Comparison of ENCODE assay signal across 17 cellular contexts in the genomic region with DNA sequence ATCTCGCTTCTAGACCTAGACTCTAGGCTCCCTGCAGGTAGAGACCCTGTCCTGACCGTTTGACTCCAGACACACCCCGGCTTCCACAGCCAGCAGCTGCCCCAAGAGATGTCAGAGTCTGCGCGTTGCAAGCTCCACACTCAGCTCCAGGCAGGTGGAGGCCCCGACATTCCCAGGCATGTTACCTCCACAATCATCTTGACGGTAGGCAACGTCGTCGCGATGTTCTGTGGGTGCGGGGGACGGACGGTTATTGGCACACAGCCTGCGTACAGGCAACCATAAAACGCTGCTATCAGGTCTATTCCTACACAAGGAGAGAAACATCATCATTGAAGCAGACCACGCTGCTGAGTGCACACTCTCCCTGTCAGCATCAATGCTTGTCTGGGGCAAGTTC.
DNase-seq lines count a peak whose midpoint lies in the region; ATAC-seq, FAIRE-seq and TF ChIP-seq lines count a peak whose summit lies in the region.
"Had no signal": no experiment of that assay in that cellular context is flagged by ENCODE, and none has a peak within 500 bp of the region (broad histone marks: within the 10 kb centered on the region; RNA-seq: fewer than 3 reads in every experiment).

No MANE protein-coding gene starts in this region.

- H3K9ac ChIP-seq in HepG2 (ENCODE audit: insufficient read depth, low read depth, low read length), result no peak overlapping the region
- H3K9ac ChIP-seq: GM23248 had no signal

- POLR2A ChIA-PET in HepG2 (lab: Yijun Ruan, JAX), result no interaction called here

- H3K27ac ChIP-seq in heart left ventricle (no peak overlapping the region), spleen (no peak overlapping the region), HepG2 (ENCODE audit: extremely low read length, insufficient read depth, low read length) (no peak overlapping the region)
- H3K27ac ChIP-seq: GM23248 had no signal

- intact Hi-C loops in cardiac septum (cut with DNase I), result no loop called here
- intact Hi-C loops in heart left ventricle (cut with DNase I), result no loop called here
- intact Hi-C loops in spleen (cut with DNase I; ENCODE audit: low total_unique reads), result no loop called here
- intact Hi-C loops in HepG2 (cut with micrococcal nuclease; ENCODE audit: unreplicated experiment), result no loop called here

- WGBS in heart left ventricle, 4 donors, result 94 to 96% (median 96%) methylated on average over 17 of the region's 17 CpGs
- 92 to 97% (median 95%) methylated on average over 17 of the region's 17 CpGs for WGBS in spleen, 5 donors
- 91% methylated on average over 12 of the region's 17 CpGs for WGBS in HepG2 (ENCODE audit: low lambda C conversion rate)

- H3K27me3 ChIP-seq in heart left ventricle (no peaks in the 10 kb centered on the region), spleen (replicated peaks in 1 of 7) (no peaks in the 10 kb centered on the region), HepG2 (ENCODE audit: control insufficient read depth in 1 of 2, insufficient read depth in 2 of 2, low read length in 2 of 2) (no peaks in the 10 kb centered on the region), HAP-1 (ENCODE audit: low read depth) (no peaks in the 10 kb centered on the region)

- no peak for TF ChIP-seq CTCF in heart left ventricle (IDR thresholded peaks at IDR 0.05)
- TF ChIP-seq CTCF in spleen (IDR thresholded peaks at IDR 0.05 in 8 of 11, conservative IDR thresholded peaks at IDR 0.05 in 3 of 11), result no peak
- no peak for TF ChIP-seq CTCF in HepG2 (CRISPR knock-in tag; IDR thresholded peaks at IDR 0.05)

- in situ Hi-C loops in HepG2 (cut with HindIII; ENCODE audit: extremely low pct_ligation_motif_present, low pct_unique_long_range_greater_than_20kb) (no loop called here), HAP-1 (cut with MboI; ENCODE audit: low sequenced_read_pairs) (no loop called here)

- H3K36me3 ChIP-seq in heart left ventricle (peaks cover 0 to 67% (median 47%) of the 10 kb centered on the region in 9 donors), spleen (peaks cover 0 to 57% (median 6%) of the 10 kb centered on the region in 6 donors), HepG2 (replicated peaks in 1 of 2; ENCODE audit: control insufficient read depth in 1 of 2, insufficient read depth in 2 of 2, low read length in 2 of 2) (0 out of 5 replicates have a peak, but pooled peaks cover 0 to 10% of the 10 kb centered on the region in 2 experiments), HAP-1 (replicated peaks) (peaks cover 4% of the 10 kb centered on the region; the same call in 1 of the 2 replicates)

- TF ChIP-seq EP300 in HepG2 (IDR thresholded peaks at IDR 0.05; ENCODE audit: low read depth in 2 of 2, low read length in 2 of 2) (no peak), HepG2 (CRISPR knock-in tag; IDR thresholded peaks at IDR 0.05; ENCODE audit: borderline replicate concordance) (no peak)

- H4K20me1 ChIP-seq in HepG2 (ENCODE audit: insufficient read depth, low read length), result no peaks in the 10 kb centered on the region

- TF ChIP-seq POLR2A in heart left ventricle (IDR thresholded peaks at IDR 0.05) (no peak), spleen (IDR thresholded peaks at IDR 0.05) (no peak), HepG2 (IDR thresholded peaks at IDR 0.05; ENCODE audit: insufficient read depth in 1 of 2, low read depth in 2 of 2, low read length in 2 of 2) (no peak)

- no peak overlapping the region for H3K4me3 ChIP-seq in heart left ventricle
- no peak overlapping the region for H3K4me3 ChIP-seq in spleen
- no peak overlapping the region for H3K4me3 ChIP-seq in HepG2 (replicated peaks in 1 of 3; ENCODE audit: insufficient read depth in 1 of 3, low read depth in 2 of 3, low read length in 3 of 3)
- no peak overlapping the region for H3K4me3 ChIP-seq in HAP-1
- H3K4me3 ChIP-seq: GM12878, GM23248 had no signal

- no peak overlapping the region for H2AFZ ChIP-seq in HepG2 (ENCODE audit: low read length)
- H2AFZ ChIP-seq: GM23248 had no signal

- BruUV-seq in HepG2 (replicated peaks; lab: Mats Ljungman, UMichigan), result no TSS peak

- CTCF ChIA-PET in HepG2 (lab: Yijun Ruan, JAX; ENCODE audit: low intra/inter-chr PET ratio, low total read pairs), result no interaction called here

- no peak for ATAC-seq in heart left ventricle
- no peak for ATAC-seq in HG03025 (IDR thresholded peaks at IDR 0.05; ENCODE audit: low FRiP score, unreplicated experiment)
- no peak for ATAC-seq in HepG2
- ATAC-seq: GM12878 had no signal

- H3K9me3 ChIP-seq in heart left ventricle, result no peaks in the 10 kb centered on the region
- H3K9me3 ChIP-seq in spleen, result no peaks in the 10 kb centered on the region
- H3K9me3 ChIP-seq in HepG2 (ENCODE audit: low read length), result no peaks in the 10 kb centered on the region
- H3K9me3 ChIP-seq in HAP-1, result no peaks in the 10 kb centered on the region

- FAIRE-seq in HepG2 (lab: Jason Lieb, UNC), result no peak
- FAIRE-seq: A204.1, GM12878, GM18507, HTR-8/SVneo had no signal

- DNase-seq in cardiac septum (ENCODE audit: low spot score) (peak; percentile 69), heart left ventricle (no peak), mesenteric fat pad (ENCODE audit: low spot score) (peak; percentile 78), spleen (peak; percentile 66), HepG2 (ENCODE audit: low spot score) (no peak), HAP-1 (ENCODE audit: low spot score in 2 of 2) (no peak)
- DNase-seq: C1 segment of cervical spinal cord; CD4-positive, alpha-beta memory T cell; DMS79; GM23248; HCEC 1CT; HFFc6 had no signal

- no peak for TF ChIP-seq RAD21 in HepG2 (CRISPR knock-in tag; IDR thresholded peaks at IDR 0.05)

- H3K79me2 ChIP-seq in HepG2 (ENCODE audit: insufficient read depth, low read length), result no peaks in the 10 kb centered on the region

- H3K4me2 ChIP-seq in HepG2 (ENCODE audit: low read depth, low read length), result no peak overlapping the region

- no peaks in the 10 kb centered on the region for H3K4me1 ChIP-seq in heart left ventricle
- H3K4me1 ChIP-seq in spleen, result no peaks in the 10 kb centered on the region
- no peaks in the 10 kb centered on the region for H3K4me1 ChIP-seq in HepG2 (ENCODE audit: insufficient read depth, low read length)
- no peaks in the 10 kb centered on the region for H3K4me1 ChIP-seq in HAP-1

TF ChIP-seq in HepG2, 621 proteins besides CTCF, POLR2A, EP300 and RAD21:
- no peak for TF ChIP-seq ZNF776 (CRISPR knock-in tag; IDR thresholded peaks at IDR 0.05)
- TF ChIP-seq ZBTB3 (CRISPR knock-in tag; IDR thresholded peaks at IDR 0.05; ENCODE audit: borderline replicate concordance, low read depth), result no peak
- TF ChIP-seq RARA (CRISPR knock-in tag; IDR thresholded peaks at IDR 0.05), result no peak
- no peak for TF ChIP-seq ZNF83 (CRISPR knock-in tag; IDR thresholded peaks at IDR 0.05; ENCODE audit: borderline replicate concordance)
- TF ChIP-seq HNRNPL (IDR thresholded peaks at IDR 0.05; ENCODE audit: low read depth, low read length), result no peak
- TF ChIP-seq HNRNPH1 (optimal IDR thresholded peaks at IDR 0.05; ENCODE audit: low read depth, low read length), result no peak
- no peak for TF ChIP-seq ATM (IDR thresholded peaks at IDR 0.05; ENCODE audit: borderline replicate concordance)
- TF ChIP-seq GFI1 (CRISPR knock-in tag; IDR thresholded peaks at IDR 0.05; ENCODE audit: borderline replicate concordance), result no peak
- TF ChIP-seq MTA3 (CRISPR knock-in tag; IDR thresholded peaks at IDR 0.05), result no peak
- no peak for TF ChIP-seq PAX8 (CRISPR knock-in tag; IDR thresholded peaks at IDR 0.05; ENCODE audit: borderline replicate concordance)
- TF ChIP-seq, protein P1, sequence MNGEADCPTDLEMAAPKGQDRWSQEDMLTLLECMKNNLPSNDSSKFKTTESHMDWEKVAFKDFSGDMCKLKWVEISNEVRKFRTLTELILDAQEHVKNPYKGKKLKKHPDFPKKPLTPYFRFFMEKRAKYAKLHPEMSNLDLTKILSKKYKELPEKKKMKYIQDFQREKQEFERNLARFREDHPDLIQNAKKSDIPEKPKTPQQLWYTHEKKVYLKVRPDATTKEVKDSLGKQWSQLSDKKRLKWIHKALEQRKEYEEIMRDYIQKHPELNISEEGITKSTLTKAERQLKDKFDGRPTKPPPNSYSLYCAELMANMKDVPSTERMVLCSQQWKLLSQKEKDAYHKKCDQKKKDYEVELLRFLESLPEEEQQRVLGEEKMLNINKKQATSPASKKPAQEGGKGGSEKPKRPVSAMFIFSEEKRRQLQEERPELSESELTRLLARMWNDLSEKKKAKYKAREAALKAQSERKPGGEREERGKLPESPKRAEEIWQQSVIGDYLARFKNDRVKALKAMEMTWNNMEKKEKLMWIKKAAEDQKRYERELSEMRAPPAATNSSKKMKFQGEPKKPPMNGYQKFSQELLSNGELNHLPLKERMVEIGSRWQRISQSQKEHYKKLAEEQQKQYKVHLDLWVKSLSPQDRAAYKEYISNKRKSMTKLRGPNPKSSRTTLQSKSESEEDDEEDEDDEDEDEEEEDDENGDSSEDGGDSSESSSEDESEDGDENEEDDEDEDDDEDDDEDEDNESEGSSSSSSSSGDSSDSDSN (CRISPR knock-in tag; IDR thresholded peaks at IDR 0.05), result no peak
- TF ChIP-seq NR0B2 (CRISPR knock-in tag; IDR thresholded peaks at IDR 0.05), result no peak

Comparison
In these comparisons a context has a peak if more than half of its experiments do, and no peak if none do; other contexts are left out.
1. DNase-seq: peak in cardiac septum (single experiment), mesenteric fat pad (single experiment) and spleen (single experiment); none in heart left ventricle (0 of 5), HepG2 (single experiment) and HAP-1 (0 of 2).